19 cellular contexts compared by ENCODE assay signal in the genomic region with DNA sequence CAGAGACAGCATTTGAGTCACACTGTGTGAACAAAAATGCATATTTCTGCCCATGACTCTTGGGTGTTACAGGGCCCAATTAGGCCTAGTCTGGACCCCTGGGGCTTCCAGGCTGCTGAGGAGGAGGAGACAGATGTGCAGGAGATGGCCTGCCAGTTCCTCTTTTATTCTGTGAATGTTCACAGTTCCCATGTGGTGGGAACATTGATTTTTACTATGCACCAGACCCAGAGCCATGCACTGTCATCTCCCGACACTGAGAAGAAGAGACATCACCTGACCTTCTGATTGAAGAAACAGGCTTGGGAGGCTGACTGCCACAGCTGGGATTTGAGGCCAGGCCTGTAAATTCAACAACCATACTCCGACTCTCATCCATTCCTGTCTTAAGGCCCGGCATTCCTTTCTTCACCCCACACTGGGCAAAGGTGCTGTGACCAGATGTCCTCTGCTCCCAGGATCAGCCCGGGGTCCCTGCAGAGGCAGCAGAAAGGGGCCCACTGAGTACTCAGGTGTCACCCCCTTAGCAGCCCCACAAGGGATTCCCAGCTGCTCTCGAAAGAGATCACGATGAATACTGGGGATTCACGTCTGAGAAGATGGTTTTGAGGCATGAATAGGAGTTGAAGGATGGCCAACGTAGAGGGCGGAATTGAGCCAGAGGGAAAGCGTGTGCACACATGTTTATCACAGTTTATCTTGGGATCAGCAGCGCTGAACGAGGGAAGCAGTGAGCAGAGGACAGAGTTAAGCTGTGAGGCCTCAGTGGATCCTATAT. TPM values are rescaled to one million over a fixed set of nuclear protein-coding genes. Genes with fewer than 3 reads are reported as not detected.
"Had no signal": no experiment of that assay in that cellular context is flagged by ENCODE, and none has a peak within 500 bp of the region (broad histone marks: within the 10 kb centered on the region; RNA-seq: fewer than 3 reads in every experiment).

No MANE protein-coding gene starts in this region.

- DNase-seq: activated CD4-positive, alpha-beta T cell treated with anti-CD3 and anti-CD28 coated beads, Interleukin-2, amount 50 U/mL, for 1 hour; activated effector memory CD4-positive, alpha-beta T cell treated with Interleukin-2 at 50 U/mL for 16 hours; activated naive CD4-positive, alpha-beta T cell treated with anti-CD3 and anti-CD28 coated beads, Interleukin-2, amount 50 U/mL, for 16 hours; activated T-cell treated with anti-CD3 and anti-CD28 coated beads, Interleukin-2, amount 50 U/mL, for 24 hours; islet precursor cell; naive thymus-derived CD4-positive, alpha-beta T cell; stimulated activated CD4-positive, alpha-beta T cell treated with anti-CD3 and anti-CD28 coated beads, Interleukin-12 subunit alpha, Interleukin-12 subunit beta, amount 100 ng/mL, for 4 hours; stimulated activated CD4-positive, alpha-beta T cell treated with anti-CD3 and anti-CD28 coated beads, Interleukin-2, amount 100 ng/mL, for 24 hours; stomach; T-helper 2 cell had no signal

- H3K9me3 ChIP-seq: adrenal gland, esophagus muscularis mucosa, stomach, thoracic aorta had no signal

- FAIRE-seq: endometrium had no signal

- H3K36me3 ChIP-seq: adrenal gland, cardiac muscle cell, esophagus muscularis mucosa, stomach, thoracic aorta had no signal

- H3K79me2 ChIP-seq: parathyroid adenoma had no signal

- ATAC-seq: activated CD4-positive, CD25-positive, alpha-beta regulatory T cell treated with anti-CD3 and anti-CD28 coated beads, Interleukin-2, amount 50 U/mL, for 24 hours; left lobe of liver; naive thymus-derived CD4-positive, alpha-beta T cell had no signal

- H3K9ac ChIP-seq: parathyroid adenoma had no signal

- H3K4me3 ChIP-seq: adrenal gland, cardiac muscle cell, esophagus muscularis mucosa, stomach, thoracic aorta had no signal

- H3K27ac ChIP-seq: adrenal gland, cardiac muscle cell, esophagus muscularis mucosa, parathyroid adenoma, stomach, thoracic aorta had no signal

- H3K4me1 ChIP-seq: parathyroid adenoma had no signal

RNA-seq across cellular contexts. Expression of gene TFCP2L1, which starts 3.6 kb away (rescaled TPM):
- total RNA-seq: cardiac muscle cell, lung microvascular endothelial cell had no signal
- polyA plus RNA-seq: naive thymus-derived CD4-positive, alpha-beta T cell had no signal
